ENCODE assay signal across 8 cellular contexts in the genomic region with DNA sequence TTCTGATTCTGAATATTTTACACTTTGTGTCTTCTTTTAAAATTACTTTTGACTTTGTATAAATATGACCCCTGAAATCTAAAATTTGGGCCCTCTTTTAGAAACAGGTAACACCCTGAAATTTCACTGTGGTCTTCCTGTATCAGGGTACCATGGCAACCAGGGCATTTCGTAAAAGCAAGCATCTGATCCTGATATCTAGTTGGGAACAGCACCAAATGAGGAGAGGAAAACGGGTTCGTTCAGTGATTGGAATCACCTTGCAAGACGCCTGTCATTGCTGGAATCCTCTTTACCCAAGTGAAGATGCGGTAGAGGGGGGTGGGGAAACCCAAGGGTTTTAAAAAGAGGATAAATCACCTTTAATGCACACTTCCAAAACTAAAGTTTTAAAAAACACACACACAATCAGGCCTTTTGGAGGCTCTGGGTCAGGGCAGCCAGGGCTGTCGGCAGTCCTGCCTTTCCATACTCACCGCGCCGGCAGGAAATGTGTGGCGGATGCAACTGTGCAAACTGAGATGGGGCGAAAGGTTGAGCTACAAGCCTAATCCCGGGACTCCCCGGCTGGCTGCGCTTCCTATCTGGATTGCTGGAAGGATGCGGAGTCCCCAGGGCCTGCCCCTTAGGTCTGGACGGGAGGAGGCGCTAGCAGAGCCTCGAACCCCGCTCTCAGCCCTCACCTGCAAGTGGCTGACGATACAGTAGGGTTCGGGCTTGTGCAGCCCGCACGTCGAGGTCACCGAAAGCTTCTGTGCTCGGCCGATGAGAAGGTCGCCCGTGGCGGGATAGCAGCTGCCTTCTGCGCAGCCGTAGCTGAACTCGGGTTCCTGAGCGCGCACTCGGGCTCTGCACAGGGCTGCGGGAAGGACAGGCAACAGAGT. TPM values are rescaled to one million over a fixed set of nuclear protein-coding genes. Genes with fewer than 3 reads are reported as not detected.
A peak's percentile ranks its signal among the peaks of the same experiment; 100 is the strongest.
DNase-seq lines count a peak whose midpoint lies in the region; ATAC-seq and TF ChIP-seq lines count a peak whose summit lies in the region.

No MANE protein-coding gene starts in this region.

- peaks cover 12% of the 10 kb centered on the region for H3K4me1 ChIP-seq in HEK293 (ENCODE audit: control insufficient read depth, insufficient read depth, low read length)
- peaks cover 4% of the 10 kb centered on the region for H3K4me1 ChIP-seq in prostate gland (replicated peaks)

- peaks cover 26% of the 10 kb centered on the region for H3K4me1 Mint-ChIP-seq in activated T-cell treated with anti-CD3 and anti-CD28 coated beads, Interleukin-2, amount 50 U/mL, for 72 hours (ENCODE audit: low read depth)

- H3K36me3 ChIP-seq in HEK293 (ENCODE audit: control insufficient read depth in 2 of 2, insufficient read depth in 1 of 2, low read length in 2 of 2), result peaks cover 0 to 3% of the 10 kb centered on the region in 2 experiments; a peak in 2 of 3 replicates
- no peaks in the 10 kb centered on the region for H3K36me3 ChIP-seq in prostate gland

- H3K9me3 ChIP-seq in HEK293 (ENCODE audit: control insufficient read depth, insufficient read depth, low read depth, low read length) (no peaks in the 10 kb centered on the region), prostate gland (no peaks in the 10 kb centered on the region)

- peaks cover 2 to 4% of the 10 kb centered on the region in 2 donors for H3K36me3 Mint-ChIP-seq in activated T-cell treated with anti-CD3 and anti-CD28 coated beads, Interleukin-2, amount 50 U/mL, for 72 hours (ENCODE audit: insufficient read depth in 2 of 2)

- H3K4me3 ChIP-seq in HEK293 (ENCODE audit: low read depth, low read length), result peak overlapping the region; percentile 60; the same call in 1 of the 2 replicates
- peak overlapping the region; percentile 46 to 48 for H3K4me3 ChIP-seq in prostate gland

- peak overlapping the region; percentile 84 to 89 for H3K4me3 Mint-ChIP-seq in activated T-cell treated with anti-CD3 and anti-CD28 coated beads, Interleukin-2, amount 50 U/mL, for 72 hours

- peaks cover 3% of the 10 kb centered on the region for H3K27me3 ChIP-seq in prostate gland (replicated peaks; ENCODE audit: insufficient read depth)

- TF ChIP-seq CTCF in HEK293 (tag by site-specific recombination; IDR thresholded peaks at IDR 0.05) (no peak), prostate gland (IDR thresholded peaks at IDR 0.05) (no peak)

- POLR2A ChIA-PET in HEK293 (lab: Yijun Ruan, JAX), result interaction anchor here (2.0 kb wide), 1 partner anchor 14 kb away, joined by 18 read pairs; no protein-coding TSS in a partner anchor

- ATAC-seq in activated T-cell treated with anti-CD3 and anti-CD28 coated beads, Interleukin-2, amount 50 U/mL, for 72 hours (replicated peaks in 1 of 2), result no peak
- no peak for ATAC-seq in GM21526 (IDR thresholded peaks at IDR 0.05; ENCODE audit: low FRiP score, unreplicated experiment)

- H3K27ac Mint-ChIP-seq in activated T-cell treated with anti-CD3 and anti-CD28 coated beads, Interleukin-2, amount 50 U/mL, for 72 hours, result no peak overlapping the region

- intact Hi-C loops in cardiac septum (cut with DNase I), result loop anchor here (5.0 to 10.0 kb wide), 3 partner anchors 64 to 144 kb away; no protein-coding TSS in a partner anchor
- intact Hi-C loops in prostate gland (cut with DNase I), result loop anchor here (5.0 to 10.0 kb wide), 2 partner anchors 109 to 144 kb away; partner anchors contain the start of gene DLD

- TF ChIP-seq POLR2A in prostate gland (IDR thresholded peaks at IDR 0.05), result no peak

- peaks cover 2% of the 10 kb centered on the region in 2 donors for H3K9me3 Mint-ChIP-seq in activated T-cell treated with anti-CD3 and anti-CD28 coated beads, Interleukin-2, amount 50 U/mL, for 72 hours

- no peak for DNase-seq in activated T-cell treated with anti-CD3 and anti-CD28 coated beads, Interleukin-2, amount 50 U/mL, for 72 hours
- DNase-seq in cardiac septum (ENCODE audit: low spot score), result peak; percentile 84
- DNase-seq in prostate gland (ENCODE audit: low spot score), result no peak
- DNase-seq in activated effector memory CD4-positive, alpha-beta T cell treated with Interleukin-2 at 50 U/mL for 16 hours, result no peak
- no peak for DNase-seq in NK-92 treated with Interleukin-12 subunit alpha and Interleukin-12 subunit beta, amount 100 ng/mL, for 24 hours (lab: John Stamatoyannopoulos, UW)
- no peak for DNase-seq in NCI-H1930 (lab: John Stamatoyannopoulos, UW)

- H3K27me3 Mint-ChIP-seq in activated T-cell treated with anti-CD3 and anti-CD28 coated beads, Interleukin-2, amount 50 U/mL, for 72 hours (ENCODE audit: low read depth), result peaks cover 67% of the 10 kb centered on the region

- CTCF ChIA-PET in HEK293 (lab: Yijun Ruan, JAX), result interaction anchor here (0.6 to 1.0 kb wide), 3 partner anchors 10 to 88 kb away, joined by 3 read pairs; no protein-coding TSS in a partner anchor

- H3K27ac ChIP-seq in HEK293 (ENCODE audit: extremely low read depth, low read depth, low read length), result no peak overlapping the region
- no peak overlapping the region for H3K27ac ChIP-seq in prostate gland

- 26% methylated on average over 33 of the region's 37 CpGs for WGBS in prostate gland

TF ChIP-seq in HEK293, 187 proteins besides CTCF, POLR2A, EP300 and RAD21:
- no peak for TF ChIP-seq ZNF302 (tag by site-specific recombination; IDR thresholded peaks at IDR 0.05; ENCODE audit: low read depth)
TF ChIP-seq in HEK293: peak in this region for 0.

RNA-seq across cellular contexts. Expression of gene LAMB1, which starts 1.8 kb away (rescaled TPM):
- under 1 TPM in 1 of 2 donors, not detected in 1; 0.10 TPM for total RNA-seq in activated T-cell treated with anti-CD3 and anti-CD28 coated beads, Interleukin-2, amount 50 U/mL, for 72 hours
- total RNA-seq in cardiac septum (55.1 TPM), prostate gland (10 to 100 TPM; 15.5 to 64.1 TPM)

Comparison
In these comparisons a context has a peak if more than half of its experiments do, and no peak if none do; other contexts are left out.
1. RNA of gene LAMB1, which starts 1.8 kb away (total RNA-seq): 15.5 to 64.1 TPM in prostate gland and 55.1 TPM in cardiac septum (single experiment); 0.10 TPM in activated T-cell treated with anti-CD3 and anti-CD28 coated beads, Interleukin-2, amount 50 U/mL, for 72 hours; every median in the first group is over 10 times any median in the second.